In genomic region chr12:77401062-77401461, GRCh38 we compare ENCODE assay signal across 32 cellular contexts.
"Had no signal": no experiment of that assay in that cellular context is flagged by ENCODE, and none has a peak within 500 bp of the region (broad histone marks: within the 10 kb centered on the region; RNA-seq: fewer than 3 reads in every experiment).

No MANE protein-coding gene starts in this region.

- H3K27me3 ChIP-seq: ascending aorta had no signal

- H3K27ac ChIP-seq: ascending aorta, PC-9, RWPE1 had no signal

- DNase-seq: activated CD4-positive, alpha-beta T cell treated with anti-CD3 and anti-CD28 coated beads, Interleukin-2, amount 10 ng/mL, durations not matched to agents 24 days and 14 days; activated CD4-positive, alpha-beta T cell treated with anti-CD3 and anti-CD28 coated beads, Interleukin-2, amount 50 U/mL, for 4 hours; activated CD8-positive, alpha-beta T cell treated with anti-CD3 and anti-CD28 coated beads for 36 hours; activated effector memory CD4-positive, alpha-beta T cell treated with anti-CD3 and anti-CD28 coated beads, Interleukin-2, amount 50 U/mL, for 16 hours; activated naive CD4-positive, alpha-beta T cell; activated naive CD4-positive, alpha-beta T cell treated with anti-CD3 and anti-CD28 coated beads, Interleukin-2, amount 50 U/mL, for 16 hours; activated naive CD8-positive, alpha-beta T cell treated with anti-CD3 and anti-CD28 coated beads for 36 hours; activated T-cell treated with anti-CD3 and anti-CD28 coated beads, Interleukin-2, amount 50 U/mL, for 1 hour; activated T-cell treated with anti-CD3 and anti-CD28 coated beads, Interleukin-2, amount 50 U/mL, for 72 hours; amniotic stem cell; caudate nucleus; Kasumi-1; KG1; NCI-H1092 treated with DMSO at 0.1 percent for 48 hours; NCI-H1417; NCI-H146; NCI-H187; NCI-H2029 treated with DMSO at 0.1 percent for 48 hours; NCI-H2107; NCI-H2171; NCI-H510A; NCI-H526; NCI-H748 treated with DMSO at 0.1 percent for 48 hours; NK-92 treated with Interleukin-12 subunit alpha and Interleukin-12 subunit beta, amount 100 ng/mL, for 24 hours; PC-9; SIG-M5 had no signal

- H3K4me2 ChIP-seq: PC-9 had no signal

- H2AFZ ChIP-seq: PC-9 had no signal

- ATAC-seq: activated CD8-positive, alpha-beta T cell treated with anti-CD3 and anti-CD28 coated beads for 36 hours; activated T-cell treated with anti-CD3 and anti-CD28 coated beads, Interleukin-2, amount 50 U/mL, for 72 hours; activated T-helper 17 cell treated with anti-CD3 and anti-CD28 coated beads, Interleukin-2, amount 50 U/mL, for 72 hours; Right ventricle myocardium inferior had no signal

- H3K9me3 ChIP-seq: ascending aorta had no signal

- H3K4me3 ChIP-seq: ascending aorta, PC-9 had no signal

- FAIRE-seq: RCC 7860, TTC549 had no signal

- H3K36me3 ChIP-seq: ascending aorta had no signal

- H3K4me1 ChIP-seq: ascending aorta had no signal
